In the genomic region with DNA sequence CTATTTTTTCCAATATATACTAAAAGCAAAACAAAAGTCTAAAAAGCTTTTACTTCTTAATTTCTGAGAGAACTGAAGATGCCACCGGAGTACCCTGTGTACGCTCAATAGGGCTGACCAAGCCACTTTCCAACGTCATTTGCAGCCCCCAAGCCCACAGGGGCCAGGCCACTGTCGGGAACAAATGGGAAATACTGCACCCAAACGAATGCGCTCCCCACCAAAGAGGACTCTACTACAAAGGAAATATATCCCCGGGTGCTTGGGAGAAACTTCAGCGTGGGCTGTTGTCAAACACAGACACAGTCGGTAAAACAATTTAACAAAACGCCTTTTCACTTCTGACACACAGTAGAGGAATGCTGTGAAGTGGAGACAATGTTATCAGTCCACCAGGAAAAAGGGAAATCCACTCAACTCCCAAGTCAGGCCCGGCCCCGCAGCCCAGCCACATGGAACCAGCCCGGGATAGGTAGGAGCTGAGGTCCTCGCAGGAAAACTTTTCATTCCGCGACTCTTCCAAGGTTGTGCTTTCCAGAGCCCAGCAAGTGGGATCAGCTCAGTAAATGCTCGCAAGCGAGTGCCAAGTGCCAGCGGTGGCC, we compare ENCODE assay signal across 8 cellular contexts. TPM values are rescaled to one million over a fixed set of nuclear protein-coding genes. Genes with fewer than 3 reads are reported as not detected.
DNase-seq lines count a peak whose midpoint lies in the region; ATAC-seq and TF ChIP-seq lines count a peak whose summit lies in the region.

No MANE protein-coding gene starts in this region.

- 10% methylated on average over 18 to 19 of the region's 19 CpGs for WGBS in esophagus, 2 donors

- H3K27me3 ChIP-seq in GM06990 (replicated peaks; ENCODE audit: control insufficient read depth, insufficient read depth, low read length), result no peaks in the 10 kb centered on the region; the same call in none of the 2 replicates
- H3K27me3 ChIP-seq in esophagus (ENCODE audit: control insufficient read depth in 1 of 2, insufficient read depth in 2 of 2, low read length in 2 of 2), result no peaks in the 10 kb centered on the region

- peak overlapping the region; percentile 94 to 95 for H3K27ac ChIP-seq in esophagus (ENCODE audit: low read depth in 2 of 2, low read length in 1 of 2)

- H3K27ac Mint-ChIP-seq in nephron, result peak overlapping the region; percentile 92 to 97 (median 97)

- H3K4me1 Mint-ChIP-seq in nephron, result peaks cover 60% of the 10 kb centered on the region

- H3K36me3 Mint-ChIP-seq in nephron (ENCODE audit: low read depth), result no peaks in the 10 kb centered on the region

- peak overlapping the region; percentile 92 to 96 (median 96) for H3K4me3 Mint-ChIP-seq in nephron

- H3K27me3 Mint-ChIP-seq in nephron (ENCODE audit: low read depth), result peaks cover 4% of the 10 kb centered on the region

- H3K4me1 ChIP-seq in esophagus (ENCODE audit: control insufficient read depth in 2 of 2, insufficient read depth in 2 of 2, low read length in 1 of 2), result peaks cover 8 to 15% of the 10 kb centered on the region in 2 donors

- ATAC-seq in HG02759 (IDR thresholded peaks at IDR 0.05; ENCODE audit: unreplicated experiment), result no peak
- no peak for ATAC-seq in GM18909 (IDR thresholded peaks at IDR 0.05; ENCODE audit: poor library complexity, unreplicated experiment)

- H3K4me3 ChIP-seq in GM06990 (replicated peaks; ENCODE audit: low read depth, low read length), result peak overlapping the region; percentile 54
- H3K4me3 ChIP-seq in esophagus (ENCODE audit: low read depth in 1 of 2, low read length in 2 of 2), result peak overlapping the region; percentile 84 to 86

- no peaks in the 10 kb centered on the region for H3K9me3 Mint-ChIP-seq in nephron

- H3K9me3 ChIP-seq in esophagus (ENCODE audit: control insufficient read depth in 2 of 2, insufficient read depth in 1 of 2, low read depth in 1 of 2, low read length in 1 of 2), result no peaks in the 10 kb centered on the region

- DNase-seq in GM06990 (ENCODE audit: extremely low read depth, insufficient read length) (no peak), RKO (ENCODE audit: low spot score) (peak; percentile 77), occipital lobe (lab: John Stamatoyannopoulos, UW) (no peak), ecto neural progenitor cell (ENCODE audit: low spot score) (no peak)

- TF ChIP-seq CTCF in GM06990 (IDR thresholded peaks at IDR 0.05; ENCODE audit: insufficient read depth, low read length, poor library complexity, severe bottlenecking) (no peak), nephron (IDR thresholded peaks at IDR 0.05; ENCODE audit: unreplicated experiment in 3 of 3) (no peak)

- H3K36me3 ChIP-seq in GM06990 (ENCODE audit: control insufficient read depth, insufficient read depth, low read length) (no peaks in the 10 kb centered on the region), esophagus (ENCODE audit: control insufficient read depth in 2 of 2, insufficient read depth in 2 of 2, low read length in 1 of 2) (no peaks in the 10 kb centered on the region)

RNA-seq across cellular contexts. Expression of a gene that starts 1.4 kb away (rescaled TPM):
- polyA plus RNA-seq in esophagus, result 10 to 100 TPM; 40.3 to 71.3 TPM
- 20.6 TPM for total RNA-seq in occipital lobe
